In the genomic region with DNA sequence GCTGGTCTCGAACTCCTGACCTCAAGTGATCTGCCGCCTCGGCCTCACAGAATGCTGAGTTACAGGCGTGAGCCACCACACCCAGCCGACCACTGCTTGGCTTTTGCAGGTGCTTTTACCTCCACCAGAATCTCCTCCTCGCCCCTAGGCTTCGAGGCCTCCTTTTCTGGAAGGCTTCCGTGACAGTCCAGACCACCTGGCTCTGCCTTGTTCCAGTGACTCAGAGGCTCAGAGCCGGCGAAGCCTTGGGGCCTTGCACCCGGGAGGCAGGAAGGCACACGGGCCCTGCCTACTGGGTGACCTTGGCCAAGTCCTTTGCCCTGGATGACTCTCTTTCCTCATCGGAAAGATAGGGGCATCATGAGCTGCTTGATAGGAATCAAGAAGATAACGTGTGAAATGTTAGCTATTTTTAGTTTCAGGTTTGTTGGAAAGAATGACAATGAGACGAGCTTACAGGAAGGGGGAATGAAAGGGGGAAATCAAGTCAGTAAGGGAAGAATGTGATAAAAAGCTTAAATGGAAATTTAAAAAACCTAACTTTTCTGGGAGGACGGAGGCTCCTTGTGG, we compare ENCODE assay signal across 13 cellular contexts. TPM values are rescaled to one million over a fixed set of nuclear protein-coding genes. Genes with fewer than 3 reads are reported as not detected.
DNase-seq lines count a peak whose midpoint lies in the region; ATAC-seq and TF ChIP-seq lines count a peak whose summit lies in the region.
"Had no signal": no experiment of that assay in that cellular context is flagged by ENCODE, and none has a peak within 500 bp of the region (broad histone marks: within the 10 kb centered on the region; RNA-seq: fewer than 3 reads in every experiment).

No MANE protein-coding gene starts in this region.

- CTCF ChIA-PET in activated CD8-positive, alpha-beta T cell treated with anti-CD3 and anti-CD28 coated beads for 36 hours (lab: Charles Lee) = interaction anchor here (0.7 to 3.3 kb wide), 5 partner anchors 19 to 187 kb away, joined by 3 to 16 read pairs (median 8); a partner anchor contains a TSS
- CTCF ChIA-PET in GM10248 (lab: Yijun Ruan, JAX) = interaction anchor here (1.7 to 2.4 kb wide), 2 partner anchors 14 to 49 kb away, joined by 3 to 6 read pairs; no protein-coding TSS in a partner anchor

- peak overlapping the region; percentile 97 for H3K27ac Mint-ChIP-seq in activated CD8-positive, alpha-beta T cell treated with anti-CD3 and anti-CD28 coated beads for 36 hours
- H3K27ac Mint-ChIP-seq in CD14-positive monocyte = peak overlapping the region in 3 of 7 donors; percentile 7 to 74 (median 23)
- H3K27ac Mint-ChIP-seq: type B pancreatic cell had no signal

- intact Hi-C loops in activated CD8-positive, alpha-beta T cell treated with anti-CD3 and anti-CD28 coated beads for 36 hours (cut with micrococcal nuclease) = loop anchor here (5.0 kb wide), 1 partner anchor 35 kb away; no protein-coding TSS in a partner anchor
- intact Hi-C loops in CD14-positive monocyte (cut with micrococcal nuclease) = loop anchor here (5.0 kb wide), 1 partner anchor 35 kb away; no protein-coding TSS in a partner anchor

- no peaks in the 10 kb centered on the region for H3K36me3 Mint-ChIP-seq in activated CD8-positive, alpha-beta T cell treated with anti-CD3 and anti-CD28 coated beads for 36 hours (ENCODE audit: low read depth)
- peaks cover 11 to 16% of the 10 kb centered on the region in 2 donors for H3K36me3 Mint-ChIP-seq in CD14-positive monocyte
- H3K36me3 Mint-ChIP-seq: type B pancreatic cell had no signal

- no peak for ATAC-seq in activated CD8-positive, alpha-beta T cell treated with anti-CD3 and anti-CD28 coated beads for 36 hours
- ATAC-seq: sciatic nerve had no signal

- H3K9me3 Mint-ChIP-seq in activated CD8-positive, alpha-beta T cell treated with anti-CD3 and anti-CD28 coated beads for 36 hours = peaks cover 2% of the 10 kb centered on the region
- H3K9me3 Mint-ChIP-seq in CD14-positive monocyte = no peaks in the 10 kb centered on the region
- H3K9me3 Mint-ChIP-seq: type B pancreatic cell had no signal

- peaks cover 45% of the 10 kb centered on the region for H3K4me1 Mint-ChIP-seq in activated CD8-positive, alpha-beta T cell treated with anti-CD3 and anti-CD28 coated beads for 36 hours (ENCODE audit: low read depth)
- peaks cover 77% of the 10 kb centered on the region for H3K4me1 Mint-ChIP-seq in CD14-positive monocyte

- no peak for TF ChIP-seq CTCF in activated CD8-positive, alpha-beta T cell treated with anti-CD3 and anti-CD28 coated beads for 36 hours (IDR thresholded peaks at IDR 0.05)
- TF ChIP-seq CTCF in GM10248 (IDR thresholded peaks at IDR 0.05; ENCODE audit: control extremely low read depth, extremely low read depth, low read depth, missing control alignments) (no peak), CD14-positive monocyte (IDR thresholded peaks at IDR 0.05) (no peak)

- H3K4me3 Mint-ChIP-seq in activated CD8-positive, alpha-beta T cell treated with anti-CD3 and anti-CD28 coated beads for 36 hours = peak overlapping the region; percentile 63
- no peak overlapping the region for H3K4me3 Mint-ChIP-seq in CD14-positive monocyte
- H3K4me3 Mint-ChIP-seq: type B pancreatic cell had no signal

- H3K27me3 Mint-ChIP-seq in activated CD8-positive, alpha-beta T cell treated with anti-CD3 and anti-CD28 coated beads for 36 hours = no peaks in the 10 kb centered on the region
- H3K27me3 Mint-ChIP-seq in CD14-positive monocyte (ENCODE audit: low read depth in 3 of 3) = peaks cover 1 to 5% (median 3%) of the 10 kb centered on the region in 3 donors
- H3K27me3 Mint-ChIP-seq: type B pancreatic cell had no signal

- DNase-seq in activated T-cell treated with anti-CD3 and anti-CD28 coated beads for 48 hours (ENCODE audit: low read depth) = peak; percentile 66
- DNase-seq in activated T-cell treated with anti-CD3 and anti-CD28 coated beads for 4 hours = no peak
- DNase-seq in activated CD8-positive, alpha-beta T cell treated with anti-CD3 and anti-CD28 coated beads for 36 hours = peak; percentile 39
- peak; percentile 31 to 36 for DNase-seq in erythroblast (lab: John Stamatoyannopoulos, UW)
- DNase-seq in stimulated activated CD4-positive, alpha-beta T cell treated with anti-CD3 and anti-CD28 coated beads, Interleukin-4, amount 100 ng/mL, for 48 hours (ENCODE audit: low read depth in 2 of 2) = peak; percentile 54 to 57
- no peak for DNase-seq in NCI-H524 treated with DMSO at 0.1 percent for 48 hours (lab: John Stamatoyannopoulos, UW)
- DNase-seq in GM10248 (ENCODE audit: extremely low spot score) = no peak
- DNase-seq in CD14-positive monocyte (ENCODE audit: low spot score) = no peak
- DNase-seq: aorta, HCEC 1CT, NCI-H1092 had no signal

- POLR2A ChIA-PET in activated CD8-positive, alpha-beta T cell treated with anti-CD3 and anti-CD28 coated beads for 36 hours (lab: Charles Lee) = interaction anchor here (0.7 to 4.6 kb wide), 8 partner anchors 14 to 120 kb away, joined by 3 to 27 read pairs (median 5); a partner anchor contains a TSS
- POLR2A ChIA-PET in GM10248 (lab: Yijun Ruan, JAX) = no interaction called here

- TF ChIP-seq POLR2A in erythroblast (IDR thresholded peaks at IDR 0.05; ENCODE audit: low read length) = no peak

RNA-seq across cellular contexts. Expression of a gene that starts 31.3 kb away (rescaled TPM):
- total RNA-seq in activated CD8-positive, alpha-beta T cell treated with anti-CD3 and anti-CD28 coated beads for 36 hours = 100 to 1,000 TPM; 111 to 117 TPM
- 10 to 100 TPM in 1 of 2 donors, 1 to 10 TPM in 1; 6.5 to 14.3 TPM for polyA plus RNA-seq in CD14-positive monocyte

RNA-seq across cellular contexts. Expression of a gene that starts 47.2 kb away (rescaled TPM):
- 1 to 10 TPM; 4.1 to 4.6 TPM for total RNA-seq in activated CD8-positive, alpha-beta T cell treated with anti-CD3 and anti-CD28 coated beads for 36 hours
- 100 to 1,000 TPM; 140 to 157 TPM for polyA plus RNA-seq in CD14-positive monocyte

Comparison
In these comparisons a context has a peak if more than half of its experiments do, and no peak if none do; other contexts are left out.
1. DNase-seq: peak in activated T-cell treated with anti-CD3 and anti-CD28 coated beads for 48 hours (single experiment), activated CD8-positive, alpha-beta T cell treated with anti-CD3 and anti-CD28 coated beads for 36 hours (single experiment), erythroblast (2 of 2) and stimulated activated CD4-positive, alpha-beta T cell treated with anti-CD3 and anti-CD28 coated beads, Interleukin-4, amount 100 ng/mL, for 48 hours (2 of 2); none in activated T-cell treated with anti-CD3 and anti-CD28 coated beads for 4 hours (single experiment), NCI-H524 treated with DMSO at 0.1 percent for 48 hours (single experiment), GM10248 (single experiment) and CD14-positive monocyte (single experiment).